Comparison of ENCODE assay signal across 2 cellular contexts in genomic region chr12:65229441-65229840, GRCh38.
TF ChIP-seq lines count a peak whose summit lies in the region.

No MANE protein-coding gene starts in this region.

TF ChIP-seq in HCT116, 20 proteins besides CTCF, POLR2A, EP300 and RAD21 (continued from another document):
- no peak for TF ChIP-seq SIN3A (IDR thresholded peaks at IDR 0.05; ENCODE audit: low read depth)
- no peak for TF ChIP-seq REST (IDR thresholded peaks at IDR 0.05; ENCODE audit: low read depth)
- no peak for TF ChIP-seq EZH2 (IDR thresholded peaks at IDR 0.05)
- TF ChIP-seq, protein P1, sequence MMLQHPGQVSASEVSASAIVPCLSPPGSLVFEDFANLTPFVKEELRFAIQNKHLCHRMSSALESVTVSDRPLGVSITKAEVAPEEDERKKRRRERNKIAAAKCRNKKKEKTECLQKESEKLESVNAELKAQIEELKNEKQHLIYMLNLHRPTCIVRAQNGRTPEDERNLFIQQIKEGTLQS (IDR thresholded peaks at IDR 0.05), result no peak
- no peak for TF ChIP-seq YY1 (IDR thresholded peaks at IDR 0.05; ENCODE audit: extremely low read depth, insufficient replicate concordance, low read depth, low read length)
- no peak for TF ChIP-seq CBX3 (IDR thresholded peaks at IDR 0.05; ENCODE audit: low read depth)
- TF ChIP-seq CEBPB (IDR thresholded peaks at IDR 0.05; ENCODE audit: low read depth), result no peak
- TF ChIP-seq EGR1 (IDR thresholded peaks at IDR 0.05; ENCODE audit: low read depth), result no peak
- TF ChIP-seq MAX (IDR thresholded peaks at IDR 0.05), result no peak

TF ChIP-seq in SK-N-SH, 30 proteins besides CTCF, POLR2A, EP300 and RAD21:
- TF ChIP-seq USF2 (IDR thresholded peaks at IDR 0.05; ENCODE audit: borderline replicate concordance, low read depth, low read length) (no peak), FOSL2 (IDR thresholded peaks at IDR 0.05; ENCODE audit: borderline replicate concordance, low read depth) (peak; percentile 11; the same call in 1 of the 2 replicates), TCF12 (IDR thresholded peaks at IDR 0.05) (peak; percentile 20; the same call in 1 of the 2 replicates), SMC3 (IDR thresholded peaks at IDR 0.05; ENCODE audit: low read depth, low read length) (no peak), JUND (IDR thresholded peaks at IDR 0.05) (peak; percentile 29; the same call in 1 of the 2 replicates)
- TF ChIP-seq, protein P2, sequence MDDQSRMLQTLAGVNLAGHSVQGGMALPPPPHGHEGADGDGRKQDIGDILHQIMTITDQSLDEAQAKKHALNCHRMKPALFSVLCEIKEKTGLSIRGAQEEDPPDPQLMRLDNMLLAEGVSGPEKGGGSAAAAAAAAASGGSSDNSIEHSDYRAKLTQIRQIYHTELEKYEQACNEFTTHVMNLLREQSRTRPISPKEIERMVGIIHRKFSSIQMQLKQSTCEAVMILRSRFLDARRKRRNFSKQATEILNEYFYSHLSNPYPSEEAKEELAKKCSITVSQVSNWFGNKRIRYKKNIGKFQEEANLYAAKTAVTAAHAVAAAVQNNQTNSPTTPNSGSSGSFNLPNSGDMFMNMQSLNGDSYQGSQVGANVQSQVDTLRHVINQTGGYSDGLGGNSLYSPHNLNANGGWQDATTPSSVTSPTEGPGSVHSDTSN (IDR thresholded peaks at IDR 0.05), result no peak
